ENCODE assay signal across 6 cellular contexts in genomic region chr6:70604254-70604653, GRCh38.
"Had no signal": no experiment of that assay in that cellular context is flagged by ENCODE, and none has a peak within 500 bp of the region (broad histone marks: within the 10 kb centered on the region; RNA-seq: fewer than 3 reads in every experiment).

No MANE protein-coding gene starts in this region.

- H3K9ac ChIP-seq: GM23248 had no signal

- DNase-seq: GM23248, GOT3, H7, IMR-90 had no signal

- H3K9me3 ChIP-seq: HAP-1 had no signal

- FAIRE-seq: HTR-8/SVneo had no signal

- H2AFZ ChIP-seq: GM23248 had no signal

- H3K27ac ChIP-seq: GM23248 had no signal

- H3K4me3 ChIP-seq: GM23248, HAP-1 had no signal

- H3K36me3 ChIP-seq: HAP-1 had no signal
